Comparison of ENCODE assay signal across 8 cellular contexts in the genomic region with DNA sequence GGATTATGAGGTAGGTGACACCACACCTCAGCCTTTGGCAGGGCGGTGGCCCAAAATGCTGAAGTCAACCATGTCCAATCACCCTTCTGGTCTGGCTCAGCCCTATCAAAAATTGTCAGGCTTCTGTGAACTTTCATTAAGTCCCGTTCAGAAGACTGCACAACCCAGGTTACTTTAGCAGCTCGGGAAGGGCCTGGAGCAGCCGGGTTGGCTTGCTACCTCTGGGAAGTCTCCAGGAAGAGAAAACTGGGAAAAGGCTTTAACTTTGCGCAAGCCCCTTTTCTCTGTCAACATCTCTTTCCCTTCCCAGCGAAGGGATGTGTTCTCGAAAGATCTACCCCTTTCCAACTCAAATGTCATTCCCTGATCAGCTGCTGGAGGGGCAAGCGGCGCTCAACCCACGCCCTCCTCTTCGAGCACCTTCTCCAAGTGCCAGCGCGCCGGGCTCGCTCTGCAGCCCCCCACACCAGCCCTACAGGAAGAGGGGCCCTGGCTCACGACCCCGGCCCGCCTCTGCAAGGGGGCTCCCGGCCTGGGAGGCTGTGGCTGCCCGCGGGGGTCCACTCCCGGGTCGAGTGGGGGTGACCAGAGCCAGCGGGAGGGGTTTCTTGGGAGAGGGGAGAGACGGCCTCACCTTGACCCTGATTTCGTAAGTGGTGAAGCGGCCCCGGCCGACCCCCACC. TPM values are rescaled to one million over a fixed set of nuclear protein-coding genes. Genes with fewer than 3 reads are reported as not detected.
DNase-seq lines count a peak whose midpoint lies in the region; ATAC-seq and TF ChIP-seq lines count a peak whose summit lies in the region.

No MANE protein-coding gene starts in this region.

- H3K56ac ChIP-seq in IMR-90 (ENCODE audit: extremely low read depth, insufficient read depth, low read length): peak overlapping the region; percentile 56

- peak overlapping the region; percentile 96; the same call in 1 of the 2 replicates for H3K23ac ChIP-seq in IMR-90 (ENCODE audit: low read depth, low read length)

- H3K79me1 ChIP-seq in IMR-90 (ENCODE audit: low read depth in 1 of 2, low read length in 2 of 2): peaks cover 4 to 14% of the 10 kb centered on the region in 2 experiments

- peak overlapping the region; percentile 73 for H3K4ac ChIP-seq in IMR-90 (ENCODE audit: low read depth, low read length)

- in situ Hi-C loops in IMR-90 (cut with MboI; ENCODE audit: low sequenced_read_pairs): no loop called here

- peak overlapping the region; percentile 11 for H4K91ac ChIP-seq in IMR-90 (ENCODE audit: insufficient read depth, low read depth, low read length)

- H4K5ac ChIP-seq in IMR-90 (ENCODE audit: low read depth, low read length): peak overlapping the region; percentile 22; the same call in 1 of the 2 replicates

- peak; percentile 41 for DNase-seq in DMS53 (lab: John Stamatoyannopoulos, UW)
- peak; percentile 45 for DNase-seq in IMR-90
- DNase-seq in T-helper 2 cell: peak in 3 of 5 experiments; percentile 10 to 51 (median 15)
- peak; percentile 50 for DNase-seq in choroid plexus epithelial cell (ENCODE audit: low read depth)
- peak; percentile 61 for DNase-seq in kidney tubule cell (ENCODE audit: low spot score)
- peak; percentile 24 for DNase-seq in stimulated activated CD4-positive, alpha-beta T cell treated with anti-CD3 and anti-CD28 coated beads, Interleukin-1b, Interleukin-23, amount 100 ng/mL, for 48 hours

- H3K9me3 ChIP-seq in IMR-90 (ENCODE audit: control insufficient read depth, insufficient read depth, low read length): no peaks in the 10 kb centered on the region

- dilution Hi-C loops in IMR-90 (cut with HindIII; ENCODE audit: low sequenced_read_pairs, unreplicated experiment): no loop called here

- H3K27me3 ChIP-seq in IMR-90 (ENCODE audit: control insufficient read depth, insufficient read depth, low read length): no peaks in the 10 kb centered on the region

- no peaks in the 10 kb centered on the region; the same call in 1 of the 2 replicates for H3K9me1 ChIP-seq in IMR-90 (ENCODE audit: insufficient read depth, low read length)

- peak overlapping the region; percentile 93 for H2AFZ ChIP-seq in IMR-90 (replicated peaks; ENCODE audit: low read length, poor library complexity)

- POLR2A ChIA-PET in IMR-90 (lab: Charles Lee; ENCODE audit: unreplicated experiment): interaction anchor here (0.5 kb wide), 1 partner anchor 363 kb away, joined by 3 read pairs; no protein-coding TSS in a partner anchor

- H2BK5ac ChIP-seq in IMR-90 (ENCODE audit: low read depth, low read length, poor library complexity, severe bottlenecking): peak overlapping the region; percentile 88

- H4K8ac ChIP-seq in IMR-90 (ENCODE audit: low read depth in 2 of 2, low read length in 2 of 2): peak overlapping the region; percentile 68 to 100; a peak in 2 of 4 replicates

- H2BK15ac ChIP-seq in IMR-90 (ENCODE audit: low read depth, low read length): no peak overlapping the region

- H3K14ac ChIP-seq in IMR-90 (replicated peaks; ENCODE audit: low read depth, low read length): peak overlapping the region; percentile 93

- peak overlapping the region; percentile 94 for H3K27ac ChIP-seq in IMR-90 (ENCODE audit: insufficient read depth, low read length)

- peak overlapping the region; percentile 91 for H2AK9ac ChIP-seq in IMR-90 (replicated peaks; ENCODE audit: low read depth, low read length, poor library complexity)

- WGBS in IMR-90 (ENCODE audit: extremely low coverage in 2 of 2, insufficient read length in 1 of 2), 2 experiments: 0% methylated on average over 6 of the region's 29 CpGs; no CpG with 5 or more reads in 1 of the 2 experiments

- H3K18ac ChIP-seq in IMR-90 (ENCODE audit: low read depth, low read length): no peak overlapping the region; the same call in 1 of the 2 replicates

- BruUV-seq in IMR-90 (replicated peaks; lab: Mats Ljungman, UMichigan): no TSS peak

- no peak for TF ChIP-seq RAD21 in IMR-90 (IDR thresholded peaks at IDR 0.05; ENCODE audit: low read length)

- TF ChIP-seq CTCF in IMR-90 (conservative IDR thresholded peaks at IDR 0.05; ENCODE audit: low read depth, low read length) (no peak), choroid plexus epithelial cell (conservative IDR thresholded peaks at IDR 0.05; ENCODE audit: low read depth, low read length) (no peak)

- CTCF ChIA-PET in IMR-90 (lab: Yijun Ruan, JAX): no interaction called here

- H2BK20ac ChIP-seq in IMR-90 (ENCODE audit: low read depth, low read length): no peak overlapping the region

- peak overlapping the region; percentile 82 for H3K9ac ChIP-seq in IMR-90 (ENCODE audit: low read depth, low read length)

- H4K20me1 ChIP-seq in IMR-90 (ENCODE audit: insufficient read depth, low read length): peaks cover 8% of the 10 kb centered on the region

- no peaks in the 10 kb centered on the region for H3K4me1 ChIP-seq in IMR-90 (ENCODE audit: control insufficient read depth, insufficient read depth, low read length)

- no peak for TF ChIP-seq POLR2A in IMR-90 (IDR thresholded peaks at IDR 0.05; ENCODE audit: low read depth, low read length)

- peak overlapping the region; percentile 72 for H3K4me3 ChIP-seq in IMR-90 (ENCODE audit: insufficient read depth, low read depth, low read length)
- H3K4me3 ChIP-seq in choroid plexus epithelial cell (ENCODE audit: low read depth, low read length): peak overlapping the region; percentile 94

- peak overlapping the region; percentile 98 for H3K4me2 ChIP-seq in IMR-90 (ENCODE audit: low read depth, low read length)

- H2AK5ac ChIP-seq in IMR-90 (ENCODE audit: low read depth, low read length): no peak overlapping the region; the same call in 1 of the 2 replicates

- intact Hi-C loops in IMR-90 (cut with micrococcal nuclease): loop anchor here (1.0 to 5.0 kb wide), 4 partner anchors 148 to 265 kb away; partner anchors contain the start of gene OSTM1

- ATAC-seq in GM21423 (IDR thresholded peaks at IDR 0.05; ENCODE audit: unreplicated experiment) (peak; percentile 6), IMR-90 (ENCODE audit: low read depth) (peak; percentile 22), HG02571 (IDR thresholded peaks at IDR 0.05; ENCODE audit: unreplicated experiment) (no peak)

- H2BK120ac ChIP-seq in IMR-90 (ENCODE audit: low read depth, low read length): 0 out of 2 replicates have a peak overlapping the region, but pooled peaks have one; percentile 19

- H3K36me3 ChIP-seq in IMR-90 (ENCODE audit: control insufficient read depth, insufficient read depth, low read length): no peaks in the 10 kb centered on the region; the same call in 1 of the 2 replicates

TF ChIP-seq in IMR-90, 13 proteins besides CTCF, POLR2A, EP300 and RAD21:
- TF ChIP-seq MXI1 (IDR thresholded peaks at IDR 0.05; ENCODE audit: borderline replicate concordance, low read depth, low read length) (peak; percentile 48; the same call in 1 of the 2 replicates), CHD1 (IDR thresholded peaks at IDR 0.05; ENCODE audit: low read depth, low read length) (no peak), SMC3 (IDR thresholded peaks at IDR 0.05; ENCODE audit: low read depth, low read length) (no peak), RFX5 (IDR thresholded peaks at IDR 0.05; ENCODE audit: low read depth, low read length) (no peak), MAFK (IDR thresholded peaks at IDR 0.05; ENCODE audit: low read depth, low read length) (no peak), MAZ (IDR thresholded peaks at IDR 0.05; ENCODE audit: borderline replicate concordance, low read depth, low read length) (no peak), FOS (IDR thresholded peaks at IDR 0.05; ENCODE audit: low read depth, low read length) (no peak), USF2 (IDR thresholded peaks at IDR 0.05; ENCODE audit: low read depth, low read length) (no peak), CEBPB (IDR thresholded peaks at IDR 0.05; ENCODE audit: low read depth, low read length) (peak; percentile 31; the same call in 1 of the 2 replicates), BHLHE40 (IDR thresholded peaks at IDR 0.05; ENCODE audit: low read depth, low read length) (no peak)
- TF ChIP-seq, protein P1, sequence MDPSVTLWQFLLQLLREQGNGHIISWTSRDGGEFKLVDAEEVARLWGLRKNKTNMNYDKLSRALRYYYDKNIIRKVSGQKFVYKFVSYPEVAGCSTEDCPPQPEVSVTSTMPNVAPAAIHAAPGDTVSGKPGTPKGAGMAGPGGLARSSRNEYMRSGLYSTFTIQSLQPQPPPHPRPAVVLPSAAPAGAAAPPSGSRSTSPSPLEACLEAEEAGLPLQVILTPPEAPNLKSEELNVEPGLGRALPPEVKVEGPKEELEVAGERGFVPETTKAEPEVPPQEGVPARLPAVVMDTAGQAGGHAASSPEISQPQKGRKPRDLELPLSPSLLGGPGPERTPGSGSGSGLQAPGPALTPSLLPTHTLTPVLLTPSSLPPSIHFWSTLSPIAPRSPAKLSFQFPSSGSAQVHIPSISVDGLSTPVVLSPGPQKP (IDR thresholded peaks at IDR 0.05; ENCODE audit: borderline replicate concordance, low read depth, low read length): no peak

RNA-seq across cellular contexts. Expression of gene SNX3, which starts 0.6 kb away (rescaled TPM):
- total RNA-seq in IMR-90 (2012; rRNA removed): 105 and 171 TPM in 2 replicates
- 123 and 159 TPM in 2 replicates for polyA plus RNA-seq in IMR-90 (2012; rRNA removed)
- polyA plus RNA-seq in IMR-90 (2012; cell fraction: cytosol; rRNA removed): 53.2 and 58.6 TPM in 2 replicates
- 10.6 and 43.9 TPM in 2 replicates for polyA plus RNA-seq in IMR-90 (2012; cell fraction: nucleus; rRNA removed; ENCODE audit: low replicate concordance)

RNA-seq across cellular contexts. Expression of gene AFG1L, which starts 34.6 kb away (rescaled TPM):
- 2.0 and 2.8 TPM in 2 replicates for total RNA-seq in IMR-90 (2012; rRNA removed)
- polyA plus RNA-seq in IMR-90 (2012; rRNA removed): 0.90 and 1.0 TPM in 2 replicates
- 0.27 and 0.35 TPM in 2 replicates for polyA plus RNA-seq in IMR-90 (2012; cell fraction: cytosol; rRNA removed)
- 0.44 and 2.8 TPM in 2 replicates for polyA plus RNA-seq in IMR-90 (2012; cell fraction: nucleus; rRNA removed; ENCODE audit: low replicate concordance)
